20 cellular contexts compared by ENCODE assay signal in the genomic region with DNA sequence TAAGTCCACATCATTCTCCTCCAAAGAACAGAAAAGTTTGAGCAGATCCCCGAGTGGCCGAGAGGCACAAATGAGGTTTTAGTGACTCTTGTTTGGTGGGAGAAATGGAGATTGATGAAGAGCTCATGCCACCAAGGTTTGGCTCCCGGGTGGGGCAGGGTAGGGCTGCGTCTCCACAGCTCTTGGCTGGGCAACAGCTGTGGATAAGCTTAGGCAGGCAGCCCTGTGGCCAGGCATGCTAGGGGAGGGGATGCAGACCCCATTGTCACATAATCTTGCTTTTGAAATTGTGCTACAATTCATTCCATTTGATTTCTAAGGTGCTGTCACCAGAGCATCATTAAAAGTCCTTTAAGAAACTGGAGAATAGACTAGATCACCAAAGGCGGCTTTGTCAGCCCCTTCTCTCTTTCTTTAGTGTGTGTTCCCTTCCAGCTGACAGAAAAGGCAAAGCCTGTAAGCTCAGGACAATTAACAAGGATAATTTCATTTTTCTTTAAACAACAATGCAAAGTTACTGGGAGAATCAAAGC.
"Had no signal": no experiment of that assay in that cellular context is flagged by ENCODE, and none has a peak within 500 bp of the region (broad histone marks: within the 10 kb centered on the region; RNA-seq: fewer than 3 reads in every experiment).

No MANE protein-coding gene starts in this region.

- FAIRE-seq: endometrium had no signal

- DNase-seq: colonic mucosa; dermis blood vessel endothelial cell; effector CD8-positive, alpha-beta T cell; gastrocnemius medialis; heart right ventricle; mammary epithelial cell; mucosa of descending colon; natural killer cell; ovary; right lobe of liver; spleen; stimulated activated CD4-positive, alpha-beta T cell treated with anti-CD3 and anti-CD28 coated beads, Interleukin-2, amount 100 ng/mL, for 24 hours; stimulated activated CD4-positive, alpha-beta T cell treated with anti-CD3 and anti-CD28 coated beads, Interleukin-4, amount 100 ng/mL, for 4 hours; stimulated activated naive B cell treated with anti-CD40 and anti-IgM and Interleukin-4, amounts not matched to agents 10 μg/mL and 1 μg/mL and 100 μg/mL, for 72 hours; stomach; transverse colon had no signal

- H3K4me3 Mint-ChIP-seq: natural killer cell; stimulated activated naive B cell treated with anti-CD40 and anti-IgM and Interleukin-4, amounts not matched to agents 10 μg/mL and 1 μg/mL and 100 μg/mL, for 72 hours had no signal

- H3K36me3 Mint-ChIP-seq: natural killer cell; stimulated activated naive B cell treated with anti-CD40 and anti-IgM and Interleukin-4, amounts not matched to agents 10 μg/mL and 1 μg/mL and 100 μg/mL, for 72 hours had no signal

- H3K4me3 ChIP-seq: colonic mucosa, esophagus muscularis mucosa, gastrocnemius medialis, heart right ventricle, mucosa of descending colon, ovary, prostate gland, right lobe of liver, spleen, stomach, thoracic aorta, transverse colon had no signal

- H3K9me3 ChIP-seq: colonic mucosa, esophagus muscularis mucosa, gastrocnemius medialis, heart right ventricle, mucosa of descending colon, ovary, prostate gland, right lobe of liver, spleen, stomach, thoracic aorta, transverse colon had no signal

- H3K36me3 ChIP-seq: colonic mucosa, esophagus muscularis mucosa, gastrocnemius medialis, heart right ventricle, ovary, prostate gland, right lobe of liver, spleen, stomach, thoracic aorta, transverse colon had no signal

- H3K4me1 Mint-ChIP-seq: stimulated activated naive B cell treated with anti-CD40 and anti-IgM and Interleukin-4, amounts not matched to agents 10 μg/mL and 1 μg/mL and 100 μg/mL, for 72 hours had no signal

- H3K27ac Mint-ChIP-seq: natural killer cell; stimulated activated naive B cell treated with anti-CD40 and anti-IgM and Interleukin-4, amounts not matched to agents 10 μg/mL and 1 μg/mL and 100 μg/mL, for 72 hours had no signal

- H3K27ac ChIP-seq: colonic mucosa, esophagus muscularis mucosa, gastrocnemius medialis, heart right ventricle, ovary, prostate gland, right lobe of liver, spleen, stomach, thoracic aorta, transverse colon had no signal

- H3K27me3 ChIP-seq: colonic mucosa, esophagus muscularis mucosa, gastrocnemius medialis, ovary, right lobe of liver, spleen, stomach, transverse colon had no signal

- H3K4me1 ChIP-seq: colonic mucosa, esophagus muscularis mucosa, gastrocnemius medialis, prostate gland, stomach, transverse colon had no signal
